1 cellular context compared by ENCODE assay signal in the genomic region with DNA sequence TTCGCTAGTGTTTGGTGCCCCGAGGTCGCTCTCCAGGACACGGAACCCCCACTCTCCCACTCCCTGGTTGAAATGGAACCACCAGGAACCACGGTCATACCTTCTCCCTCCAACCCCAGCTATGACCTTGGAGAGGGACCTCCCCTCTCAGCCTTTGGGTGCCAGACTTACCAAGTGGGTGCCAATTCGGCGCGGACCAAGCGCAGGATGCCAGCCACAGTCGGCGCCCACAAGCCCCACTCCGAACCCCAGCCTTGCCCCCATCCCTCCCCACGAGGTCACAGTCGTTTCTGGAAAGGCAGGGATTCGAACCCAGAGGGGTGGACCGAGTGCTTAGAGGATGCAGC.
TF ChIP-seq lines count a peak whose summit lies in the region.

No MANE protein-coding gene starts in this region.

TF ChIP-seq in K562, 482 proteins besides CTCF, POLR2A, EP300 and RAD21:
- TF ChIP-seq MECOM (CRISPR knock-in tag; IDR thresholded peaks at IDR 0.05) (no peak), SIN3A (IDR thresholded peaks at IDR 0.05; ENCODE audit: borderline replicate concordance in 2 of 2, control insufficient read depth in 1 of 2, low read depth in 2 of 2, low read length in 2 of 2) (no peak), ZNF175 (CRISPR knock-in tag; IDR thresholded peaks at IDR 0.05; ENCODE audit: low read depth) (no peak), CBX3 (IDR thresholded peaks at IDR 0.05; ENCODE audit: borderline replicate concordance in 1 of 2, low read length in 2 of 2) (no peak), ZNF507 (tag; conservative IDR thresholded peaks at IDR 0.05) (no peak)
- TF ChIP-seq, protein P1, sequence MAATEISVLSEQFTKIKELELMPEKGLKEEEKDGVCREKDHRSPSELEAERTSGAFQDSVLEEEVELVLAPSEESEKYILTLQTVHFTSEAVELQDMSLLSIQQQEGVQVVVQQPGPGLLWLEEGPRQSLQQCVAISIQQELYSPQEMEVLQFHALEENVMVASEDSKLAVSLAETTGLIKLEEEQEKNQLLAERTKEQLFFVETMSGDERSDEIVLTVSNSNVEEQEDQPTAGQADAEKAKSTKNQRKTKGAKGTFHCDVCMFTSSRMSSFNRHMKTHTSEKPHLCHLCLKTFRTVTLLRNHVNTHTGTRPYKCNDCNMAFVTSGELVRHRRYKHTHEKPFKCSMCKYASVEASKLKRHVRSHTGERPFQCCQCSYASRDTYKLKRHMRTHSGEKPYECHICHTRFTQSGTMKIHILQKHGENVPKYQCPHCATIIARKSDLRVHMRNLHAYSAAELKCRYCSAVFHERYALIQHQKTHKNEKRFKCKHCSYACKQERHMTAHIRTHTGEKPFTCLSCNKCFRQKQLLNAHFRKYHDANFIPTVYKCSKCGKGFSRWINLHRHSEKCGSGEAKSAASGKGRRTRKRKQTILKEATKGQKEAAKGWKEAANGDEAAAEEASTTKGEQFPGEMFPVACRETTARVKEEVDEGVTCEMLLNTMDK (IDR thresholded peaks at IDR 0.05; ENCODE audit: borderline replicate concordance, insufficient read depth, low read depth, low read length, poor library complexity, severe bottlenecking): no peak
